Comparison of ENCODE assay signal across 11 cellular contexts in genomic region chr10:47257396-47258120, GRCh38. TPM values are rescaled to one million over a fixed set of nuclear protein-coding genes. Genes with fewer than 3 reads are reported as not detected.
DNase-seq lines count a peak whose midpoint lies in the region; ATAC-seq and TF ChIP-seq lines count a peak whose summit lies in the region.
"Had no signal": no experiment of that assay in that cellular context is flagged by ENCODE, and none has a peak within 500 bp of the region (broad histone marks: within the 10 kb centered on the region; RNA-seq: fewer than 3 reads in every experiment).

No MANE protein-coding gene starts in this region.

- DNase-seq in AG10803 (ENCODE audit: low read depth): peak; percentile 52
- peak; percentile 58 for DNase-seq in GM23248
- peak in 1 of 34 experiments; percentile 15 for DNase-seq in T-cell
- DNase-seq in fibroblast of peridontal ligament (ENCODE audit: extremely low read depth): peak; percentile 49
- no peak for DNase-seq in vagina (ENCODE audit: extremely low spot score in 2 of 2)
- DNase-seq in SW 1271 (lab: John Stamatoyannopoulos, UW): no peak
- DNase-seq: Caco-2, glutamatergic neuron had no signal

- ATAC-seq in T-cell (replicated peaks in 1 of 4) (peak; percentile 72 to 80 (median 74)), HG02870 (IDR thresholded peaks at IDR 0.05; ENCODE audit: unreplicated experiment) (no peak), GM21529 (IDR thresholded peaks at IDR 0.05; ENCODE audit: unreplicated experiment) (no peak)

- POLR2A ChIA-PET in T-cell (lab: Charles Lee): no interaction called here

- TF ChIP-seq CTCF in AG10803 (conservative IDR thresholded peaks at IDR 0.05; ENCODE audit: low read length): no peak
- no peak for TF ChIP-seq CTCF in vagina (IDR thresholded peaks at IDR 0.05)

- in situ Hi-C loops in GM23248 (cut with MboI): no loop called here

- no peaks in the 10 kb centered on the region for H3K36me3 ChIP-seq in GM23248 (ENCODE audit: low read depth)
- no peaks in the 10 kb centered on the region for H3K36me3 ChIP-seq in vagina

- H4K20me1 ChIP-seq in GM23248 (ENCODE audit: insufficient read depth): no peaks in the 10 kb centered on the region

- H3K9ac ChIP-seq in GM23248: no peak overlapping the region

- no peaks in the 10 kb centered on the region for H3K79me2 ChIP-seq in GM23248 (ENCODE audit: insufficient read depth)

- H3K27me3 Mint-ChIP-seq in T-cell: no peaks in the 10 kb centered on the region

- H3K9me3 ChIP-seq in GM23248 (ENCODE audit: low read depth): no peaks in the 10 kb centered on the region
- H3K9me3 ChIP-seq in vagina: no peaks in the 10 kb centered on the region
- H3K9me3 ChIP-seq: Caco-2 had no signal

- H3K4me3 ChIP-seq in AG10803 (ENCODE audit: low read length) (no peak overlapping the region), GM23248 (no peak overlapping the region), vagina (no peak overlapping the region)

- H3K27me3 ChIP-seq in GM23248 (replicated peaks; ENCODE audit: insufficient read depth) (peaks cover 48% of the 10 kb centered on the region), vagina (no peaks in the 10 kb centered on the region)

- TF ChIP-seq POLR2A in vagina (IDR thresholded peaks at IDR 0.05): no peak

- CTCF ChIA-PET in T-cell (lab: Charles Lee): interaction anchor here in 1 of 2 donors (0.6 kb wide), 1 partner anchor 190 kb away, joined by 3 read pairs; no protein-coding TSS in a partner anchor

- peak overlapping the region; percentile 35 to 64 (median 62) for H3K4me3 Mint-ChIP-seq in T-cell
- H3K4me3 Mint-ChIP-seq: neural crest cell had no signal

- peaks cover 5% of the 10 kb centered on the region; the same call in 1 of the 2 replicates for H3F3A ChIP-seq in GM23248 (ENCODE audit: insufficient read depth)

- H3K36me3 Mint-ChIP-seq in T-cell: no peaks in the 10 kb centered on the region

- intact Hi-C loops in vagina (cut with DNase I): no loop called here

- H2AFZ ChIP-seq in GM23248: no peak overlapping the region

- H3K4me1 ChIP-seq in GM23248 (ENCODE audit: insufficient read depth) (no peaks in the 10 kb centered on the region), vagina (no peaks in the 10 kb centered on the region)
- H3K4me1 ChIP-seq: Caco-2 had no signal

- 58 to 67% methylated on average over 4 of the region's 4 CpGs for WGBS in GM23248 (ENCODE audit: low coverage in 1 of 2, low lambda C conversion rate in 2 of 2, missing lambda C conversion rate in 2 of 2), 2 experiments

- no peaks in the 10 kb centered on the region for H3K9me3 Mint-ChIP-seq in T-cell
- H3K9me3 Mint-ChIP-seq: neural crest cell had no signal

- H3K4me1 Mint-ChIP-seq in T-cell: peaks cover 83 to 85% (median 85%) of the 10 kb centered on the region in 3 donors

- no peak overlapping the region for H3K27ac ChIP-seq in GM23248
- H3K27ac ChIP-seq in vagina: no peak overlapping the region

- peak overlapping the region; percentile 98 to 99 for H3K27ac Mint-ChIP-seq in T-cell

- H3K9me2 ChIP-seq in GM23248 (ENCODE audit: insufficient read depth): no peaks in the 10 kb centered on the region

- no peak overlapping the region for H3K4me2 ChIP-seq in GM23248 (ENCODE audit: unreplicated experiment)

RNA-seq across cellular contexts. Expression of gene GDF10, which starts 42.4 kb away (rescaled TPM):
- 0.22 TPM in 1 of 2 replicates, not detected in the other for total RNA-seq in GM23248 (2014; rRNA removed; shearing (Covaris generic))
- polyA plus RNA-seq in GM23248 (2016; fragmentation: Nextera tagmentation; extraction: Ambion mirVana): 0.08 TPM in 1 of 2 replicates, not detected in the other
- total RNA-seq in T-cell (1 to 10 TPM in 1 of 5 donors, under 1 TPM in 4; 0.14 to 1.4 (median 0.46) TPM), vagina (1.7 TPM)
- total RNA-seq: Caco-2 had no signal

Comparison
In these comparisons a context has a peak if more than half of its experiments do, and no peak if none do; other contexts are left out.
1. DNase-seq: peak in AG10803 (single experiment), GM23248 (single experiment) and fibroblast of peridontal ligament (single experiment); none in vagina (0 of 2) and SW 1271 (0 of 2).
2. ATAC-seq: peak in T-cell (4 of 4); none in HG02870 (single experiment) and GM21529 (single experiment).